In genomic region chr17:77388384-77389306, GRCh38 we compare ENCODE assay signal across 1 cellular context.
A peak's percentile ranks its signal among the peaks of the same experiment; 100 is the strongest.
TF ChIP-seq lines count a peak whose summit lies in the region.

No MANE protein-coding gene starts in this region.

TF ChIP-seq in HepG2, 621 proteins besides CTCF, POLR2A, EP300 and RAD21 (continued from another document and continues in another):
- TF ChIP-seq, protein P1, sequence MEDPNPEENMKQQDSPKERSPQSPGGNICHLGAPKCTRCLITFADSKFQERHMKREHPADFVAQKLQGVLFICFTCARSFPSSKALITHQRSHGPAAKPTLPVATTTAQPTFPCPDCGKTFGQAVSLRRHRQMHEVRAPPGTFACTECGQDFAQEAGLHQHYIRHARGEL (CRISPR knock-in tag; IDR thresholded peaks at IDR 0.05): 0 out of 2 replicates have a peak, but pooled peaks have one; percentile 19
- no peak for TF ChIP-seq ZNF781 (CRISPR knock-in tag; IDR thresholded peaks at IDR 0.05; ENCODE audit: borderline replicate concordance, not compliant biosample characterization)
- no peak for TF ChIP-seq ARHGAP35 (CRISPR knock-in tag; IDR thresholded peaks at IDR 0.05; ENCODE audit: borderline replicate concordance)
- peak; percentile 97 for TF ChIP-seq RARA (CRISPR knock-in tag; IDR thresholded peaks at IDR 0.05)
- TF ChIP-seq HOXD1 (CRISPR knock-in tag; IDR thresholded peaks at IDR 0.05): 0 out of 2 replicates have a peak, but pooled peaks have one; percentile 38
- TF ChIP-seq ZNF670 (CRISPR knock-in tag; IDR thresholded peaks at IDR 0.05; ENCODE audit: borderline replicate concordance): no peak
- no peak for TF ChIP-seq TRIM24 (CRISPR knock-in tag; IDR thresholded peaks at IDR 0.05)
- TF ChIP-seq NCOR1 (IDR thresholded peaks at IDR 0.05; ENCODE audit: borderline replicate concordance, low read length): peak; percentile 91
- no peak for TF ChIP-seq SYNCRIP (IDR thresholded peaks at IDR 0.05; ENCODE audit: insufficient read depth, low read depth, low read length)
- TF ChIP-seq SALL1 (CRISPR knock-in tag; IDR thresholded peaks at IDR 0.05): peak; percentile 72; the same call in 1 of the 2 replicates
- TF ChIP-seq SNAPC2 (CRISPR knock-in tag; IDR thresholded peaks at IDR 0.05): 0 out of 2 replicates have a peak, but pooled peaks have one; percentile 15
- no peak for TF ChIP-seq SP2 (CRISPR knock-in tag; IDR thresholded peaks at IDR 0.05)
- TF ChIP-seq, protein P2, sequence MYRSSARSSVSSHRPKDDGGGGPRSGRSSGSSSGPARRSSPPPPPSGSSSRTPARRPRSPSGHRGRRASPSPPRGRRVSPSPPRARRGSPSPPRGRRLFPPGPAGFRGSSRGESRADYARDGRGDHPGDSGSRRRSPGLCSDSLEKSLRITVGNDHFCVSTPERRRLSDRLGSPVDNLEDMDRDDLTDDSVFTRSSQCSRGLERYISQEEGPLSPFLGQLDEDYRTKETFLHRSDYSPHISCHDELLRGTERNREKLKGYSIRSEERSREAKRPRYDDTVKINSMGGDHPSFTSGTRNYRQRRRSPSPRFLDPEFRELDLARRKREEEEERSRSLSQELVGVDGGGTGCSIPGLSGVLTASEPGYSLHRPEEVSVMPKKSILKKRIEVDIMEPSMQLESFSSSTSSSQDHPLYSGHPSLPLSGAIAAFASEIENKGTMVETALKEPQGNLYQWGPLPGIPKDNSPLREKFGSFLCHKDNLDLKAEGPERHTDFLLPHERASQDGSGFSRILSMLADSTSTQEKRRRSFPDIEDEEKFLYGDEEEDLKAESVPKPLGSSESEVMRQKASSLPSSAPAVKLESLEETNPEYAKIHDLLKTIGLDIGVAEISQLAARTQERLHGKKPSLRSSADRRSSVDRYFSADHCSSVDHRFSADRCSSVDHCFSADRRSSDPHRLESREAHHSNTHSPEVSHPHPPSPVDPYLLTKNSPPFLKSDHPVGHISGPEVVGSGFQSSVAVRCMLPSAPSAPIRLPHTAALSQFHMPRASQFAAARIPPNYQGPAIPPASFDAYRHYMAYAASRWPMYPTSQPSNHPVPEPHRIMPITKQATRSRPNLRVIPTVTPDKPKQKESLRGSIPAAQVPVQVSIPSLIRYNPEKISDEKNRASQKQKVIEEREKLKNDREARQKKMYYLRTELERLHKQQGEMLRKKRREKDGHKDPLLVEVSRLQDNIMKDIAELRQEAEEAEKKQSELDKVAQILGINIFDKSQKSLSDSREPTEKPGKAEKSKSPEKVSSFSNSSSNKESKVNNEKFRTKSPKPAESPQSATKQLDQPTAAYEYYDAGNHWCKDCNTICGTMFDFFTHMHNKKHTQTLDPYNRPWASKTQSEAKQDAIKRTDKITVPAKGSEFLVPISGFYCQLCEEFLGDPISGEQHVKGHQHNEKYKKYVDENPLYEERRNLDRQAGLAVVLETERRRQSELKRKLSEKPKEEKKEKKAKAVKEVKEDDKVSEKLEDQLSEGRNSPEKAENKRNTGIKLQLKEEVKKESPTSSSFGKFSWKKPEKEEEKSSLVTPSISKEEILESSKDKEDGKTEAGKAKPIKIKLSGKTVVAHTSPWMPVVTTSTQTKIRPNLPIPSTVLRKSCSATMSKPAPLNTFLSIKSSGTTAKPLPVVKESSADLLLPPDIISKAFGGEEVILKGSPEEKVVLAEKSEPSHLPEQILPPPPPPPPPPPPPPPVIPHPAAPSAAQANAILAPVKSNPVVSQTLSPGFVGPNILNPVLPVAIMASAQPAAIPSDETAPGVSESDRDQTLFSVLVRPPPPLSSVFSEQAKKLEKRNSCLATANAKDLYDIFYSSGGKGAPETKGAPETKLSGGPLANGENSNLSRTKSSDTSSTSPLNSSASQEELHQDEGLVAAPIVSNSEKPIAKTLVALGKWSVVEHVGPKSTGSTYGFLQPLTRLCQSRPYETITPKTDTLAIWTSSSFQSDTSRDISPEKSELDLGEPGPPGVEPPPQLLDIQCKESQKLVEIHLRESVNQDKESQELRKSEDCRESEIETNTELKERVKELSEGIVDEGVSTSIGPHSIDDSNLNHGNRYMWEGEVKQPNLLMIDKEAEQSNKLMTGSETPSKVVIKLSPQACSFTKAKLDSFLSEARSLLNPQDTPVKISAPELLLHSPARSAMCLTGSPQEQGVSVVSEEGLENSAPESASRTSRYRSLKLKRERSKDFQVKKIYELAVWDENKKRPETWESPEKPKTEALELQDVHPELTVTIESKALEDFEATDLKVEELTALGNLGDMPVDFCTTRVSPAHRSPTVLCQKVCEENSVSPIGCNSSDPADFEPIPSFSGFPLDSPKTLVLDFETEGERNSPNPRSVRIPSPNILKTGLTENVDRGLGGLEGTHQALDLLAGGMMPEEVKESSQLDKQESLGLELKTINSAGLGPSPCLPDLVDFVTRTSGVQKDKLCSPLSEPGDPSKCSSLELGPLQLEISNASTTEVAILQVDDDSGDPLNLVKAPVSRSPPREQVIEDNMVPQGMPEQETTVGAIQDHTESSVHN (CRISPR knock-in tag; IDR thresholded peaks at IDR 0.05): no peak
- peak; percentile 30; the same call in 1 of the 2 replicates for TF ChIP-seq AHDC1 (CRISPR knock-in tag; IDR thresholded peaks at IDR 0.05; ENCODE audit: borderline replicate concordance)
- TF ChIP-seq, protein P3, sequence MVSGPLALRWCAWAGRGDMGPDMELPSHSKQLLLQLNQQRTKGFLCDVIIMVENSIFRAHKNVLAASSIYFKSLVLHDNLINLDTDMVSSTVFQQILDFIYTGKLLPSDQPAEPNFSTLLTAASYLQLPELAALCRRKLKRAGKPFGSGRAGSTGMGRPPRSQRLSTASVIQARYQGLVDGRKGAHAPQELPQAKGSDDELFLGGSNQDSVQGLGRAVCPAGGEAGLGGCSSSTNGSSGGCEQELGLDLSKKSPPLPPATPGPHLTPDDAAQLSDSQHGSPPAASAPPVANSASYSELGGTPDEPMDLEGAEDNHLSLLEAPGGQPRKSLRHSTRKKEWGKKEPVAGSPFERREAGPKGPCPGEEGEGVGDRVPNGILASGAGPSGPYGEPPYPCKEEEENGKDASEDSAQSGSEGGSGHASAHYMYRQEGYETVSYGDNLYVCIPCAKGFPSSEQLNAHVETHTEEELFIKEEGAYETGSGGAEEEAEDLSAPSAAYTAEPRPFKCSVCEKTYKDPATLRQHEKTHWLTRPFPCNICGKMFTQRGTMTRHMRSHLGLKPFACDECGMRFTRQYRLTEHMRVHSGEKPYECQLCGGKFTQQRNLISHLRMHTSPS (CRISPR knock-in tag; IDR thresholded peaks at IDR 0.05; ENCODE audit: low read depth): peak; percentile 79; the same call in 1 of the 2 replicates
- peak; percentile 57 for TF ChIP-seq ZFY (CRISPR knock-in tag; IDR thresholded peaks at IDR 0.05)
- TF ChIP-seq, protein P4, sequence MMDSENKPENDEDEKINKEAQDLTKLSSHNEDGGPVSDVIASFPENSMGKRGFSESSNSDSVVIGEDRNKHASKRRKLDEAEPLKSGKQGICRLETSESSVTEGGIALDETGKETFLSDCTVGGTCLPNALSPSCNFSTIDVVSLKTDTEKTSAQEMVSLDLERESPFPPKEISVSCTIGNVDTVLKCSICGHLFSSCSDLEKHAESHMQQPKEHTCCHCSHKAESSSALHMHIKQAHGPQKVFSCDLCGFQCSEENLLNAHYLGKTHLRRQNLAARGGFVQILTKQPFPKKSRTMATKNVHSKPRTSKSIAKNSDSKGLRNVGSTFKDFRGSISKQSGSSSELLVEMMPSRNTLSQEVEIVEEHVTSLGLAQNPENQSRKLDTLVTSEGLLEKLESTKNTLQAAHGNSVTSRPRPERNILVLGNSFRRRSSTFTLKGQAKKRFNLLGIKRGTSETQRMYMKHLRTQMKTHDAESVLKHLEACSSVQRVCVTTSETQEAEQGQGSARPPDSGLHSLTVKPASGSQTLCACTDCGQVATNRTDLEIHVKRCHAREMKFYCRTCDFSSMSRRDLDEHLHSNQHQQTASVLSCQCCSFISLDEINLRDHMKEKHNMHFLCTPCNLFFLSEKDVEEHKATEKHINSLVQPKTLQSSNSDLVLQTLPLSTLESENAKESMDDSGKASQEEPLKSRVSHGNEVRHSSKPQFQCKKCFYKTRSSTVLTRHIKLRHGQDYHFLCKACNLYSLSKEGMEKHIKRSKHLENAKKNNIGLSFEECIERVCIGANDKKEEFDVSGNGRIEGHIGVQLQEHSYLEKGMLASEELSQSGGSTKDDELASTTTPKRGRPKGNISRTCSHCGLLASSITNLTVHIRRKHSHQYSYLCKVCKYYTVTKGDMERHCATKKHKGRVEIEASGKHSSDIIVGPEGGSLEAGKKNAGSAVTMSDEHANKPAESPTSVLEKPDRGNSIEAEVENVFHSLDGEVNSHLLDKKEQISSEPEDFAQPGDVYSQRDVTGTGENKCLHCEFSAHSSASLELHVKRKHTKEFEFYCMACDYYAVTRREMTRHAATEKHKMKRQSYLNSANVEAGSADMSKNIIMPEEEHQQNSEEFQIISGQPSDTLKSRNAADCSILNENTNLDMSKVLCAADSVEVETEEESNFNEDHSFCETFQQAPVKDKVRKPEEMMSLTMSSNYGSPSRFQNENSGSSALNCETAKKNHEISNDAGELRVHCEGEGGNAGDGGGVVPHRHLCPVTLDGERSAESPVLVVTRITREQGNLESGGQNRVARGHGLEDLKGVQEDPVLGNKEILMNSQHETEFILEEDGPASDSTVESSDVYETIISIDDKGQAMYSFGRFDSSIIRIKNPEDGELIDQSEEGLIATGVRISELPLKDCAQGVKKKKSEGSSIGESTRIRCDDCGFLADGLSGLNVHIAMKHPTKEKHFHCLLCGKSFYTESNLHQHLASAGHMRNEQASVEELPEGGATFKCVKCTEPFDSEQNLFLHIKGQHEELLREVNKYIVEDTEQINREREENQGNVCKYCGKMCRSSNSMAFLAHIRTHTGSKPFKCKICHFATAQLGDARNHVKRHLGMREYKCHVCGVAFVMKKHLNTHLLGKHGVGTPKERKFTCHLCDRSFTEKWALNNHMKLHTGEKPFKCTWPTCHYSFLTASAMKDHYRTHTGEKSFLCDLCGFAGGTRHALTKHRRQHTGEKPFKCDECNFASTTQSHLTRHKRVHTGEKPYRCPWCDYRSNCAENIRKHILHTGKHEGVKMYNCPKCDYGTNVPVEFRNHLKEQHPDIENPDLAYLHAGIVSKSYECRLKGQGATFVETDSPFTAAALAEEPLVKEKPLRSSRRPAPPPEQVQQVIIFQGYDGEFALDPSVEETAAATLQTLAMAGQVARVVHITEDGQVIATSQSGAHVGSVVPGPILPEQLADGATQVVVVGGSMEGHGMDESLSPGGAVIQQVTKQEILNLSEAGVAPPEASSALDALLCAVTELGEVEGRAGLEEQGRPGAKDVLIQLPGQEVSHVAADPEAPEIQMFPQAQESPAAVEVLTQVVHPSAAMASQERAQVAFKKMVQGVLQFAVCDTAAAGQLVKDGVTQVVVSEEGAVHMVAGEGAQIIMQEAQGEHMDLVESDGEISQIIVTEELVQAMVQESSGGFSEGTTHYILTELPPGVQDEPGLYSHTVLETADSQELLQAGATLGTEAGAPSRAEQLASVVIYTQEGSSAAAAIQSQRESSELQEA (CRISPR knock-in tag; IDR thresholded peaks at IDR 0.05; ENCODE audit: not compliant biosample characterization): peak; percentile 30
- 0 out of 2 replicates have a peak, but pooled peaks have one; percentile 24 for TF ChIP-seq PPARG (CRISPR knock-in tag; conservative IDR thresholded peaks at IDR 0.05)
- TF ChIP-seq UBTF (CRISPR knock-in tag; IDR thresholded peaks at IDR 0.05): 0 out of 2 replicates have a peak, but pooled peaks have one; percentile 27
